Comparison of ENCODE assay signal across 20 cellular contexts in the genomic region with DNA sequence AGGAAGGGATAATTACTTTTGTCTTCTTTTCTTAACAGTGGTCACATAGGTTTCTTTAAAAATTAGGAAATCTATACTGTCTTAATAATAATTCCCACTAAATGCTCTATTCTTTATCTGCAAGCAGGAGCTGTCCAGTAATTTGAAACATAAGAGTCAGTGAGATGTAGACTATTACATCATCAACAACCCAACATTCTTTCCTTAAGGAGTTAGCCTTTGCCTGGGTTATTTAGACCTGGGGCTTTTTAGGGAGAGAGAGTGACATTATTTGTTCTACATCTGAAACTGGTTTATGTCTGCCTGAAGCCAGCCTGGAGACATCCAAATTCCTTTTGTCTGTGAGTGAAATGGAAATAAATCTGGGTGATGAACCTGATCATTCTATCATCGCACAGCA.
"Had no signal": no experiment of that assay in that cellular context is flagged by ENCODE, and none has a peak within 500 bp of the region (broad histone marks: within the 10 kb centered on the region; RNA-seq: fewer than 3 reads in every experiment).

No MANE protein-coding gene starts in this region.

- FAIRE-seq: frontal cortex, urothelium cell line had no signal

- H3K4me3 ChIP-seq: hepatocyte, left ventricle myocardium inferior, thyroid gland had no signal

- H3K36me3 ChIP-seq: left ventricle myocardium inferior, thyroid gland had no signal

- H3K79me2 ChIP-seq: hepatocyte had no signal

- ATAC-seq: activated T-cell treated with anti-CD3 and anti-CD28 coated beads, Interleukin-2, amount 50 U/mL, for 72 hours; naive thymus-derived CD8-positive, alpha-beta T cell; T-helper 17 cell had no signal

- H3K9me3 ChIP-seq: left ventricle myocardium inferior, thyroid gland had no signal

- H3K27me3 ChIP-seq: hepatocyte, thyroid gland had no signal

- DNase-seq: activated B cell treated with CpG ODN at 0.5 μM for 24 hours; activated CD4-positive, alpha-beta T cell treated with anti-CD3 and anti-CD28 coated beads for 4 hours; activated CD4-positive, alpha-beta T cell treated with anti-CD3 and anti-CD28 coated beads, Interleukin-2, amount 50 U/mL, for 48 hours; activated effector memory CD4-positive, alpha-beta T cell treated with Interleukin-2 at 50 U/mL for 16 hours; activated naive CD4-positive, alpha-beta T cell treated with anti-CD3 and anti-CD28 coated beads for 36 hours; activated naive CD8-positive, alpha-beta T cell treated with anti-CD3 and anti-CD28 coated beads, Interleukin-2, amount 10 ng/mL, durations not matched to agents 7 days and 5 days; activated T-cell treated with anti-CD3 and anti-CD28 coated beads, Interleukin-2, amount 50 U/mL, for 72 hours; amygdala; cerebellar nuclear complex; cortex of kidney; glutamatergic neuron; left ventricle myocardium inferior; naive thymus-derived CD8-positive, alpha-beta T cell; stimulated activated CD4-positive, alpha-beta T cell treated with anti-CD3 and anti-CD28 coated beads, Interleukin-12 subunit alpha, Interleukin-12 subunit beta, amount 100 ng/mL, for 4 hours; substantia nigra; T-helper 17 cell; thyroid gland had no signal

- H2AFZ ChIP-seq: hepatocyte had no signal

- H3K4me2 ChIP-seq: hepatocyte had no signal

- H3K4me1 ChIP-seq: left ventricle myocardium inferior, thyroid gland had no signal

- H3K27ac ChIP-seq: left ventricle myocardium inferior, thyroid gland had no signal
